Comparison of ENCODE assay signal across 1 cellular context in the genomic region with DNA sequence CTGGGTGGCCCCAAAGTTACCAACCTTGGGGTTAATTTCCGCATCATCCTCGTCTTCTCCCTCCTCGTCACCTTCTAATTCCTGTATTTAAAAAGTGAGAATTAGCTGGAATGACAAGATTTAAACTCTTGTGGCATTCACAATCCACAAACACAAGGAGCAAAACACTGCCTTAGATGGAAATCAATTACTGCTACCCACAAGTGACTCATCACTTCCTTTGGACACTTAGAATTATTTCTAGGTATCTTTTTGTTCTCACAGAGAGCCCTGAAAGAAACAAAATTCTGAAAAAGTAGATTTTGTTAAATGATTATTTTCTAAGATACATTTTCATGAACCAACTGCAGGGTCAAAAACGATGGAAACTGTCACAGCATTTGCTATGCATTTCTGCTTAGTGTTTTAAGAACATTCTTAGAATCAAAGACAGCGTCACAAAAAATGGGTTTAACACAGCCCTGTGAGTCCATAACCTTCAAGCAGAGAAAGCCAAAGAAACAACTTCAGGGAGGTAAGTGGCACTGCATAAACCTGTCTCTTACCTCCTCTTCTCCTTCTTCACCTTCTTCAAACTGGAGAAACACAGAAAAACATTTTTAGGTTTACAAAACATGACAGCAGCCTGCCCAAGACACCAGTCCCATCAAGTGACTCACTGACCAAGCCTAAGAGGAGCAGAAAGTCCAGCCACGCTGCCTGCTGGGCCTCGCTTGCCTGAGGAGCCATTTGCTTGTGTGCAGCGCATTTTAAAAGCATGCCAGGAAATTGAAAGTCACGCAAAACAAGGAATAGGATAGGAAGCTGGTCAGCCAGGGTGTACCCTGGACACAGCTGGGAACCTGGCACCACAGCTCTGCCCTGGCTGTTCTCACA.
TF ChIP-seq lines count a peak whose summit lies in the region.

No MANE protein-coding gene starts in this region.

TF ChIP-seq in K562, 482 proteins besides CTCF, POLR2A, EP300 and RAD21:
- TF ChIP-seq, protein P1, sequence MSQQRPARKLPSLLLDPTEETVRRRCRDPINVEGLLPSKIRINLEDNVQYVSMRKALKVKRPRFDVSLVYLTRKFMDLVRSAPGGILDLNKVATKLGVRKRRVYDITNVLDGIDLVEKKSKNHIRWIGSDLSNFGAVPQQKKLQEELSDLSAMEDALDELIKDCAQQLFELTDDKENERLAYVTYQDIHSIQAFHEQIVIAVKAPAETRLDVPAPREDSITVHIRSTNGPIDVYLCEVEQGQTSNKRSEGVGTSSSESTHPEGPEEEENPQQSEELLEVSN (IDR thresholded peaks at IDR 0.05; ENCODE audit: borderline replicate concordance in 1 of 2, extremely low read depth in 1 of 2, insufficient read depth in 1 of 2, insufficient read length in 1 of 2, low read depth in 1 of 2, low read length in 1 of 2, poor library complexity in 1 of 2, severe bottlenecking in 1 of 2) = no peak
- no peak for TF ChIP-seq MEF2D (tag; conservative IDR thresholded peaks at IDR 0.05; ENCODE audit: low read depth)
- no peak for TF ChIP-seq ZNF699 (CRISPR knock-in tag; IDR thresholded peaks at IDR 0.05; ENCODE audit: insufficient replicate concordance)
- no peak for TF ChIP-seq CCNT2 (IDR thresholded peaks at IDR 0.05; ENCODE audit: borderline replicate concordance, extremely low read depth, insufficient read length, low read depth, low read length)
- TF ChIP-seq KHSRP (IDR thresholded peaks at IDR 0.05) = no peak
- no peak for TF ChIP-seq ELK3 (CRISPR knock-in tag; IDR thresholded peaks at IDR 0.05)
- TF ChIP-seq NFXL1 (CRISPR knock-in tag; IDR thresholded peaks at IDR 0.05) = no peak
- TF ChIP-seq TEAD4 (IDR thresholded peaks at IDR 0.05; ENCODE audit: low read length) = no peak
- TF ChIP-seq TEAD4 (CRISPR knock-in tag; IDR thresholded peaks at IDR 0.05; ENCODE audit: borderline replicate concordance) = no peak
- peak in 1 of 2 experiments; percentile 65; a peak in 1 of 4 replicates for TF ChIP-seq SRF (CRISPR knock-in tag; IDR thresholded peaks at IDR 0.05)
- TF ChIP-seq JUND (IDR thresholded peaks at IDR 0.05; ENCODE audit: borderline replicate concordance, low read depth, low read length) = peak; percentile 67; the same call in 1 of the 2 replicates
- TF ChIP-seq JUND (tag; IDR thresholded peaks at IDR 0.05; ENCODE audit: borderline replicate concordance, low read depth, low read length) = no peak; the same call in 2 of the 3 replicates
- TF ChIP-seq NFE2L1 (tag; IDR thresholded peaks at IDR 0.05; ENCODE audit: borderline replicate concordance, low read depth) = no peak
- TF ChIP-seq, protein P2, sequence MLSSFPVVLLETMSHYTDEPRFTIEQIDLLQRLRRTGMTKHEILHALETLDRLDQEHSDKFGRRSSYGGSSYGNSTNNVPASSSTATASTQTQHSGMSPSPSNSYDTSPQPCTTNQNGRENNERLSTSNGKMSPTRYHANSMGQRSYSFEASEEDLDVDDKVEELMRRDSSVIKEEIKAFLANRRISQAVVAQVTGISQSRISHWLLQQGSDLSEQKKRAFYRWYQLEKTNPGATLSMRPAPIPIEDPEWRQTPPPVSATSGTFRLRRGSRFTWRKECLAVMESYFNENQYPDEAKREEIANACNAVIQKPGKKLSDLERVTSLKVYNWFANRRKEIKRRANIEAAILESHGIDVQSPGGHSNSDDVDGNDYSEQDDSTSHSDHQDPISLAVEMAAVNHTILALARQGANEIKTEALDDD (IDR thresholded peaks at IDR 0.05) = no peak
- peak; percentile 88 for TF ChIP-seq FOSL1 (tag; conservative IDR thresholded peaks at IDR 0.05)
- peak; percentile 55 for TF ChIP-seq ATF3 (IDR thresholded peaks at IDR 0.05)
- TF ChIP-seq ATF3 (CRISPR knock-in tag; conservative IDR thresholded peaks at IDR 0.05) = no peak
- no peak for TF ChIP-seq L3MBTL2 (IDR thresholded peaks at IDR 0.05)
- peak; percentile 56 for TF ChIP-seq NFE2 (IDR thresholded peaks at IDR 0.05; ENCODE audit: low read depth)
- TF ChIP-seq ZNF639 (CRISPR knock-in tag; conservative IDR thresholded peaks at IDR 0.05 in 1 of 2, IDR thresholded peaks at IDR 0.05 in 1 of 2) = 0 out of 4 replicates have a peak, but pooled peaks of 1 of the 2 experiments have one; percentile 33
- no peak for TF ChIP-seq ZNF146 (CRISPR knock-in tag; IDR thresholded peaks at IDR 0.05; ENCODE audit: unreplicated experiment)
- no peak for TF ChIP-seq BCOR (IDR thresholded peaks at IDR 0.05)
- TF ChIP-seq HDAC2 (IDR thresholded peaks at IDR 0.05) = no peak
- TF ChIP-seq MAFG (tag; conservative IDR thresholded peaks at IDR 0.05) = peak; percentile 38; the same call in 1 of the 2 replicates
- no peak for TF ChIP-seq MLLT1 (IDR thresholded peaks at IDR 0.05)
- TF ChIP-seq FOXM1 (IDR thresholded peaks at IDR 0.05; ENCODE audit: low read depth) = no peak
- no peak for TF ChIP-seq FOXM1 (CRISPR knock-in tag; IDR thresholded peaks at IDR 0.05; ENCODE audit: low read depth)
- TF ChIP-seq POLR3A (IDR thresholded peaks at IDR 0.05; ENCODE audit: borderline replicate concordance, extremely low read depth, insufficient read depth, insufficient read length) = no peak
- TF ChIP-seq ZNF778 (CRISPR knock-in tag; IDR thresholded peaks at IDR 0.05) = no peak
- TF ChIP-seq, protein P3, sequence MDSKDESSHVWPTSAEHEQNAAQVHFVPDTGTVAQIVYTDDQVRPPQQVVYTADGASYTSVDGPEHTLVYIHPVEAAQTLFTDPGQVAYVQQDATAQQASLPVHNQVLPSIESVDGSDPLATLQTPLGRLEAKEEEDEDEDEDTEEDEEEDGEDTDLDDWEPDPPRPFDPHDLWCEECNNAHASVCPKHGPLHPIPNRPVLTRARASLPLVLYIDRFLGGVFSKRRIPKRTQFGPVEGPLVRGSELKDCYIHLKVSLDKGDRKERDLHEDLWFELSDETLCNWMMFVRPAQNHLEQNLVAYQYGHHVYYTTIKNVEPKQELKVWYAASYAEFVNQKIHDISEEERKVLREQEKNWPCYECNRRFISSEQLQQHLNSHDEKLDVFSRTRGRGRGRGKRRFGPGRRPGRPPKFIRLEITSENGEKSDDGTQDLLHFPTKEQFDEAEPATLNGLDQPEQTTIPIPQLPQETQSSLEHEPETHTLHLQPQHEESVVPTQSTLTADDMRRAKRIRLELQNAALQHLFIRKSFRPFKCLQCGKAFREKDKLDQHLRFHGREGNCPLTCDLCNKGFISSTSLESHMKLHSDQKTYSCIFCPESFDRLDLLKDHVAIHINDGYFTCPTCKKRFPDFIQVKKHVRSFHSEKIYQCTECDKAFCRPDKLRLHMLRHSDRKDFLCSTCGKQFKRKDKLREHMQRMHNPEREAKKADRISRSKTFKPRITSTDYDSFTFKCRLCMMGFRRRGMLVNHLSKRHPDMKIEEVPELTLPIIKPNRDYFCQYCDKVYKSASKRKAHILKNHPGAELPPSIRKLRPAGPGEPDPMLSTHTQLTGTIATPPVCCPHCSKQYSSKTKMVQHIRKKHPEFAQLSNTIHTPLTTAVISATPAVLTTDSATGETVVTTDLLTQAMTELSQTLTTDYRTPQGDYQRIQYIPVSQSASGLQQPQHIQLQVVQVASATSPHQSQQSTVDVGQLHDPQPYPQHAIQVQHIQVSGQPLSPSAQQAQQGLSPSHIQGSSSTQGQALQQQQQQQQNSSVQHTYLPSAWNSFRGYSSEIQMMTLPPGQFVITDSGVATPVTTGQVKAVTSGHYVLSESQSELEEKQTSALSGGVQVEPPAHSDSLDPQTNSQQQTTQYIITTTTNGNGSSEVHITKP (IDR thresholded peaks at IDR 0.05; ENCODE audit: partially characterized antibody) = no peak
- TF ChIP-seq, protein P4, sequence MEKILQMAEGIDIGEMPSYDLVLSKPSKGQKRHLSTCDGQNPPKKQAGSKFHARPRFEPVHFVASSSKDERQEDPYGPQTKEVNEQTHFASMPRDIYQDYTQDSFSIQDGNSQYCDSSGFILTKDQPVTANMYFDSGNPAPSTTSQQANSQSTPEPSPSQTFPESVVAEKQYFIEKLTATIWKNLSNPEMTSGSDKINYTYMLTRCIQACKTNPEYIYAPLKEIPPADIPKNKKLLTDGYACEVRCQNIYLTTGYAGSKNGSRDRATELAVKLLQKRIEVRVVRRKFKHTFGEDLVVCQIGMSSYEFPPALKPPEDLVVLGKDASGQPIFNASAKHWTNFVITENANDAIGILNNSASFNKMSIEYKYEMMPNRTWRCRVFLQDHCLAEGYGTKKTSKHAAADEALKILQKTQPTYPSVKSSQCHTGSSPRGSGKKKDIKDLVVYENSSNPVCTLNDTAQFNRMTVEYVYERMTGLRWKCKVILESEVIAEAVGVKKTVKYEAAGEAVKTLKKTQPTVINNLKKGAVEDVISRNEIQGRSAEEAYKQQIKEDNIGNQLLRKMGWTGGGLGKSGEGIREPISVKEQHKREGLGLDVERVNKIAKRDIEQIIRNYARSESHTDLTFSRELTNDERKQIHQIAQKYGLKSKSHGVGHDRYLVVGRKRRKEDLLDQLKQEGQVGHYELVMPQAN (IDR thresholded peaks at IDR 0.05; ENCODE audit: borderline replicate concordance) = no peak
